Comparison of ENCODE assay signal across 10 cellular contexts in the genomic region with DNA sequence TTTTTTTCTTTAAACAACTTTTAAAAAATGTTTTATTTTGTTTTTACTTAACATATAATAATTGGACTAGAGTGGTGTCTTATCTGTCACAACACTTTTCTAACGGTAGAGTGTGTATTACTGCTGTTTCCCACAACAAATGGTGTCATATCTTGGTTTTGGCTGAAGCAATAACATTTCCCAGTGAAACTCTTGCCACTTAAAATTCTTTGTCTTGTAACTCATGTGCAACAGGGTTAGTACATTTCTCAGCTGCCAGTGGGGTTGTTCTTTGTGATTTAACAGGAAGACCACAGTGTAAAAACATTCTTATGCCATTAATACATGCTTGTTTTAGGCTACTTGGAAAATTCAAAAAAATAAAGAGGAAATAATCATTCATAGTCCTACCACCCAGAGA. TPM values are rescaled to one million over a fixed set of nuclear protein-coding genes. Genes with fewer than 3 reads are reported as not detected.
A peak's percentile ranks its signal among the peaks of the same experiment; 100 is the strongest.
DNase-seq lines count a peak whose midpoint lies in the region; ATAC-seq lines count a peak whose summit lies in the region.
"Had no signal": no experiment of that assay in that cellular context is flagged by ENCODE, and none has a peak within 500 bp of the region (broad histone marks: within the 10 kb centered on the region; RNA-seq: fewer than 3 reads in every experiment).

No MANE protein-coding gene starts in this region.

- H3K79me1 ChIP-seq in mesenchymal stem cell (replicated peaks; ENCODE audit: low read length, poor library complexity, severe bottlenecking) = no peaks in the 10 kb centered on the region

- no peaks in the 10 kb centered on the region for H3K9me3 ChIP-seq in MG63
- no peaks in the 10 kb centered on the region for H3K9me3 ChIP-seq in mesenchymal stem cell (ENCODE audit: control insufficient read depth, low read length)
- H3K9me3 ChIP-seq: testis had no signal

- H4K8ac ChIP-seq in mesenchymal stem cell (ENCODE audit: low read length) = no peak overlapping the region

- peak overlapping the region; percentile 96 for H3K27ac ChIP-seq in mesenchymal stem cell (ENCODE audit: low read length, poor library complexity, severe bottlenecking)
- H3K27ac ChIP-seq: testis had no signal

- H3K9ac ChIP-seq in mesenchymal stem cell (ENCODE audit: low read length) = peak overlapping the region; percentile 66

- H2AK5ac ChIP-seq in mesenchymal stem cell (ENCODE audit: low read length, severe bottlenecking) = no peak overlapping the region

- ATAC-seq in HG02970 (IDR thresholded peaks at IDR 0.05; ENCODE audit: low FRiP score, unreplicated experiment) = no peak
- ATAC-seq in activated T-cell treated with anti-CD3 and anti-CD28 coated beads, Interleukin-2, amount 50 U/mL, for 4 hours = no peak

- H2BK15ac ChIP-seq in mesenchymal stem cell (ENCODE audit: low read depth, poor library complexity, severe bottlenecking) = no peak overlapping the region

- H3K4me3 Mint-ChIP-seq in activated T-helper 2 cell treated with anti-CD3 and anti-CD28 coated beads, Interferon-gamma antibody, Interleukin-2, Interleukin-4, amounts not matched to agents 10 μg/mL and 5 μg/mL and 100 μg/mL, durations not matched to agents 14 hours and 24 hours and 36 hours (ENCODE audit: low read depth) = no peak overlapping the region
- H3K4me3 Mint-ChIP-seq in activated T-cell treated with anti-CD3 and anti-CD28 coated beads, Interleukin-2, amount 50 U/mL, for 4 hours = no peak overlapping the region

- peaks cover 8% of the 10 kb centered on the region for H3K27me3 Mint-ChIP-seq in activated T-helper 2 cell treated with anti-CD3 and anti-CD28 coated beads, Interferon-gamma antibody, Interleukin-2, Interleukin-4, amounts not matched to agents 10 μg/mL and 5 μg/mL and 100 μg/mL, durations not matched to agents 14 hours and 24 hours and 36 hours (ENCODE audit: low read depth)
- peaks cover 34% of the 10 kb centered on the region for H3K27me3 Mint-ChIP-seq in activated T-cell treated with anti-CD3 and anti-CD28 coated beads, Interleukin-2, amount 50 U/mL, for 4 hours (ENCODE audit: low read depth)

- H3K9me3 Mint-ChIP-seq in activated T-helper 2 cell treated with anti-CD3 and anti-CD28 coated beads, Interferon-gamma antibody, Interleukin-2, Interleukin-4, amounts not matched to agents 10 μg/mL and 5 μg/mL and 100 μg/mL, durations not matched to agents 14 hours and 24 hours and 36 hours = no peaks in the 10 kb centered on the region
- no peaks in the 10 kb centered on the region for H3K9me3 Mint-ChIP-seq in activated T-cell treated with anti-CD3 and anti-CD28 coated beads, Interleukin-2, amount 50 U/mL, for 4 hours

- H2AFZ ChIP-seq in mesenchymal stem cell (ENCODE audit: low read depth, low read length) = no peak overlapping the region

- peak; percentile 4 for DNase-seq in CD1c-positive myeloid dendritic cell (ENCODE audit: extremely low spot score)
- peak; percentile 62 for DNase-seq in MG63
- DNase-seq in dedifferentiated amniotic fluid mesenchymal stem cell (ENCODE audit: extremely low spot score) = peak; percentile 88
- DNase-seq in mesenchymal stem cell = peak; percentile 97
- DNase-seq in activated T-helper 2 cell treated with anti-CD3 and anti-CD28 coated beads, Interferon-gamma antibody, Interleukin-2, Interleukin-4, amounts not matched to agents 10 μg/mL and 5 μg/mL and 100 μg/mL, durations not matched to agents 14 hours and 24 hours and 36 hours (ENCODE audit: low spot score) = no peak
- no peak for DNase-seq in activated T-cell treated with anti-CD3 and anti-CD28 coated beads, Interleukin-2, amount 50 U/mL, for 4 hours
- no peak for DNase-seq in NCI-H748 (lab: John Stamatoyannopoulos, UW; ENCODE audit: unreplicated experiment)
- DNase-seq: SW 1271, testis had no signal

- H3K23ac ChIP-seq in mesenchymal stem cell (ENCODE audit: low read length in 2 of 2) = no peak overlapping the region

- intact Hi-C loops in activated T-helper 2 cell treated with anti-CD3 and anti-CD28 coated beads, Interferon-gamma antibody, Interleukin-2, Interleukin-4, amounts not matched to agents 10 μg/mL and 5 μg/mL and 100 μg/mL, durations not matched to agents 14 hours and 24 hours and 36 hours (cut with micrococcal nuclease) = no loop called here

- H2BK12ac ChIP-seq in mesenchymal stem cell (ENCODE audit: low read length in 2 of 2) = no peak overlapping the region

- no peak overlapping the region for H3K4me2 ChIP-seq in mesenchymal stem cell (ENCODE audit: low read length, poor library complexity, severe bottlenecking)

- H3K4me3 ChIP-seq in MG63 (no peak overlapping the region), mesenchymal stem cell (ENCODE audit: insufficient read depth in 1 of 2, low read depth in 1 of 2, low read length in 2 of 2) (no peak overlapping the region)
- H3K4me3 ChIP-seq: testis had no signal

- no peak overlapping the region for H4K91ac ChIP-seq in mesenchymal stem cell (ENCODE audit: low read length)

- H3K36me3 ChIP-seq in MG63 = no peaks in the 10 kb centered on the region
- H3K36me3 ChIP-seq in mesenchymal stem cell (ENCODE audit: control insufficient read depth in 1 of 2, insufficient read depth in 2 of 2, low read depth in 1 of 2, low read length in 2 of 2) = no peaks in the 10 kb centered on the region

- no CpG with 5 or more reads among the region's 1 CpG for WGBS in mesenchymal stem cell

- no peaks in the 10 kb centered on the region for H3K4me1 Mint-ChIP-seq in activated T-helper 2 cell treated with anti-CD3 and anti-CD28 coated beads, Interferon-gamma antibody, Interleukin-2, Interleukin-4, amounts not matched to agents 10 μg/mL and 5 μg/mL and 100 μg/mL, durations not matched to agents 14 hours and 24 hours and 36 hours (ENCODE audit: low read depth)
- H3K4me1 Mint-ChIP-seq in activated T-cell treated with anti-CD3 and anti-CD28 coated beads, Interleukin-2, amount 50 U/mL, for 4 hours (ENCODE audit: low read depth) = no peaks in the 10 kb centered on the region

- no peak overlapping the region for H2BK120ac ChIP-seq in mesenchymal stem cell (ENCODE audit: low read depth, low read length)

- H3K4ac ChIP-seq in mesenchymal stem cell (ENCODE audit: low read depth in 1 of 2, low read length in 2 of 2) = no peak overlapping the region

- peak overlapping the region; percentile 91 for H2BK5ac ChIP-seq in mesenchymal stem cell (ENCODE audit: low read depth, low read length, poor library complexity, severe bottlenecking)

- H3K4me1 ChIP-seq in mesenchymal stem cell (ENCODE audit: control insufficient read depth, insufficient read depth, low read depth, low read length) = peaks cover 12% of the 10 kb centered on the region
- H3K4me1 ChIP-seq: testis had no signal

- H3K27me3 ChIP-seq in MG63 (no peaks in the 10 kb centered on the region), mesenchymal stem cell (ENCODE audit: control insufficient read depth in 1 of 2, insufficient read depth in 1 of 2, low read length in 2 of 2) (peaks cover 0 to 18% of the 10 kb centered on the region in 2 experiments)
- H3K27me3 ChIP-seq: testis had no signal

- H3K14ac ChIP-seq in mesenchymal stem cell (ENCODE audit: low read length in 2 of 2) = no peak overlapping the region

- H3K27ac Mint-ChIP-seq in activated T-helper 2 cell treated with anti-CD3 and anti-CD28 coated beads, Interferon-gamma antibody, Interleukin-2, Interleukin-4, amounts not matched to agents 10 μg/mL and 5 μg/mL and 100 μg/mL, durations not matched to agents 14 hours and 24 hours and 36 hours = no peak overlapping the region

- H3K36me3 Mint-ChIP-seq in activated T-helper 2 cell treated with anti-CD3 and anti-CD28 coated beads, Interferon-gamma antibody, Interleukin-2, Interleukin-4, amounts not matched to agents 10 μg/mL and 5 μg/mL and 100 μg/mL, durations not matched to agents 14 hours and 24 hours and 36 hours (ENCODE audit: low read depth) = no peaks in the 10 kb centered on the region
- no peaks in the 10 kb centered on the region for H3K36me3 Mint-ChIP-seq in activated T-cell treated with anti-CD3 and anti-CD28 coated beads, Interleukin-2, amount 50 U/mL, for 4 hours (ENCODE audit: insufficient read depth)

- H3K18ac ChIP-seq in mesenchymal stem cell (ENCODE audit: low read depth in 1 of 2, low read length in 2 of 2) = no peak overlapping the region

RNA-seq across cellular contexts. Expression of a gene that starts 43.5 kb away (rescaled TPM):
- total RNA-seq in MG63 (2014; rRNA removed; shearing (Covaris generic); ENCODE audit: low replicate concordance) = 1.9 and 4.2 TPM in 2 replicates
- 11.5 TPM for polyA plus RNA-seq in mesenchymal stem cell (2013, experiment 1 of 2)
- polyA plus RNA-seq in mesenchymal stem cell (2013, experiment 2 of 2) = 11.6 TPM
- not detected in 2 replicates for total RNA-seq in activated T-helper 2 cell treated with anti-CD3 and anti-CD28 coated beads, Interferon-gamma antibody, Interleukin-2, Interleukin-4, amounts not matched to agents 10 μg/mL and 5 μg/mL and 100 μg/mL, durations not matched to agents 14 hours and 24 hours and 36 hours
- under 1 TPM; 0.33 to 0.38 (median 0.34) TPM for total RNA-seq in activated T-cell treated with anti-CD3 and anti-CD28 coated beads, Interleukin-2, amount 50 U/mL, for 4 hours

Comparison
In these comparisons a context has a peak if more than half of its experiments do, and no peak if none do; other contexts are left out.
1. DNase-seq: peak in CD1c-positive myeloid dendritic cell (single experiment), MG63 (single experiment), dedifferentiated amniotic fluid mesenchymal stem cell (single experiment) and mesenchymal stem cell (single experiment); none in activated T-helper 2 cell treated with anti-CD3 and anti-CD28 coated beads, Interferon-gamma antibody, Interleukin-2, Interleukin-4, amounts not matched to agents 10 μg/mL and 5 μg/mL and 100 μg/mL, durations not matched to agents 14 hours and 24 hours and 36 hours (single experiment), activated T-cell treated with anti-CD3 and anti-CD28 coated beads, Interleukin-2, amount 50 U/mL, for 4 hours (single experiment) and NCI-H748 (single experiment).